ENCODE assay signal across 8 cellular contexts in genomic region chr20:17568972-17569471, GRCh38. TPM values are rescaled to one million over a fixed set of nuclear protein-coding genes. Genes with fewer than 3 reads are reported as not detected.
DNase-seq lines count a peak whose midpoint lies in the region; ATAC-seq and TF ChIP-seq lines count a peak whose summit lies in the region.

No MANE protein-coding gene starts in this region.

- no peaks in the 10 kb centered on the region for H3K9me3 Mint-ChIP-seq in activated naive CD8-positive, alpha-beta T cell (ENCODE audit: low read depth)
- no peaks in the 10 kb centered on the region for H3K9me3 Mint-ChIP-seq in nephron

- H3K27me3 ChIP-seq in gastroesophageal sphincter (no peaks in the 10 kb centered on the region), uterus (no peaks in the 10 kb centered on the region)

- ATAC-seq in gastroesophageal sphincter: peak; percentile 89
- no peak for ATAC-seq in activated CD4-positive, CD25-positive, alpha-beta regulatory T cell treated with anti-CD3 and anti-CD28 coated beads, Interleukin-2, amount 50 U/mL, for 24 hours

- no peak overlapping the region for H3K27ac Mint-ChIP-seq in activated naive CD8-positive, alpha-beta T cell
- H3K27ac Mint-ChIP-seq in nephron: peak overlapping the region; percentile 86 to 90 (median 87)

- DNase-seq in activated naive CD4-positive, alpha-beta T cell treated with Interleukin-2 at 50 U/mL for 16 hours: peak; percentile 8
- no peak for DNase-seq in activated naive CD4-positive, alpha-beta T cell (lab: John Stamatoyannopoulos, UW)
- peak; percentile 59 to 81 for DNase-seq in NCI-H526 (lab: John Stamatoyannopoulos, UW)
- DNase-seq in uterus: peak; percentile 92 to 97

- H3K36me3 Mint-ChIP-seq in activated naive CD8-positive, alpha-beta T cell: no peaks in the 10 kb centered on the region
- no peaks in the 10 kb centered on the region for H3K36me3 Mint-ChIP-seq in nephron (ENCODE audit: low read depth)

- H3K27me3 Mint-ChIP-seq in activated naive CD8-positive, alpha-beta T cell: no peaks in the 10 kb centered on the region
- H3K27me3 Mint-ChIP-seq in nephron (ENCODE audit: low read depth): no peaks in the 10 kb centered on the region

- H3K4me3 Mint-ChIP-seq in activated naive CD8-positive, alpha-beta T cell: peak overlapping the region; percentile 65
- peak overlapping the region; percentile 96 to 97 (median 96) for H3K4me3 Mint-ChIP-seq in nephron

- intact Hi-C loops in uterus (cut with DNase I; ENCODE audit: low total_unique reads): no loop called here

- H3K36me3 ChIP-seq in gastroesophageal sphincter (no peaks in the 10 kb centered on the region), uterus (no peaks in the 10 kb centered on the region)

- H3K4me1 Mint-ChIP-seq in activated naive CD8-positive, alpha-beta T cell (ENCODE audit: low read depth): peaks cover 33% of the 10 kb centered on the region
- H3K4me1 Mint-ChIP-seq in nephron: peaks cover 33% of the 10 kb centered on the region

- H3K9me3 ChIP-seq in gastroesophageal sphincter: no peaks in the 10 kb centered on the region
- H3K9me3 ChIP-seq in uterus: no peaks in the 10 kb centered on the region

- peak; percentile 59 for TF ChIP-seq EP300 in gastroesophageal sphincter (IDR thresholded peaks at IDR 0.05)

- TF ChIP-seq POLR2A in gastroesophageal sphincter (IDR thresholded peaks at IDR 0.05) (peak; percentile 65 to 72), uterus (IDR thresholded peaks at IDR 0.05) (peak; percentile 84 to 95)

- H3K4me3 ChIP-seq in gastroesophageal sphincter (peak overlapping the region; percentile 95 to 98), uterus (peak overlapping the region; percentile 72 to 77)

- TF ChIP-seq CTCF in gastroesophageal sphincter (IDR thresholded peaks at IDR 0.05) (peak in 1 of 4 experiments; percentile 9), nephron (IDR thresholded peaks at IDR 0.05; ENCODE audit: unreplicated experiment in 3 of 3) (no peak), uterus (IDR thresholded peaks at IDR 0.05) (no peak)

- peak overlapping the region; percentile 99 to 100 (median 100) for H3K27ac ChIP-seq in gastroesophageal sphincter
- peak overlapping the region; percentile 99 to 100 for H3K27ac ChIP-seq in uterus

- H3K4me1 ChIP-seq in gastroesophageal sphincter: peaks cover 4 to 62% (median 12%) of the 10 kb centered on the region in 3 donors
- H3K4me1 ChIP-seq in uterus: no peaks in the 10 kb centered on the region

- 0% methylated on average over 13 to 29 of the region's 37 CpGs for WGBS in gastroesophageal sphincter (ENCODE audit: low coverage in 1 of 2), 2 donors

RNA-seq across cellular contexts. Expression of gene DSTN, which starts 0.9 kb away (rescaled TPM):
- total RNA-seq in gastroesophageal sphincter (1,000 to 10,000 TPM; 1,820 to 3,515 (median 2,996) TPM), uterus (100 to 1,000 TPM; 294 to 674 (median 623) TPM)

RNA-seq across cellular contexts. Expression of gene BFSP1, which starts 37.8 kb away (rescaled TPM):
- 1 to 10 TPM; 2.0 to 5.9 (median 5.0) TPM for total RNA-seq in gastroesophageal sphincter
- total RNA-seq in uterus: 1 to 10 TPM; 1.5 to 5.1 (median 3.1) TPM

Comparison
In these comparisons a context has a peak if more than half of its experiments do, and no peak if none do; other contexts are left out.
1. DNase-seq: peak in activated naive CD4-positive, alpha-beta T cell treated with Interleukin-2 at 50 U/mL for 16 hours (single experiment), NCI-H526 (2 of 2) and uterus (2 of 2); none in activated naive CD4-positive, alpha-beta T cell (0 of 4).